In genomic region chr10:46787321-46787615, GRCh38 we compare ENCODE assay signal across 8 cellular contexts.
DNase-seq lines count a peak whose midpoint lies in the region; ATAC-seq and TF ChIP-seq lines count a peak whose summit lies in the region.

No MANE protein-coding gene starts in this region.

- no peaks in the 10 kb centered on the region for H3K36me3 Mint-ChIP-seq in stimulated activated naive CD8-positive, alpha-beta T cell treated with anti-CD3 and anti-CD28 coated beads, Interleukin-15, Interleukin-2, amounts not matched to agents 100 ng/mL and 50 ng/mL, for 24 hours (ENCODE audit: low read depth)

- no peak overlapping the region for H3K27ac Mint-ChIP-seq in stimulated activated naive CD8-positive, alpha-beta T cell treated with anti-CD3 and anti-CD28 coated beads, Interleukin-15, Interleukin-2, amounts not matched to agents 100 ng/mL and 50 ng/mL, for 24 hours

- peak overlapping the region; percentile 89 for H3K4me3 Mint-ChIP-seq in stimulated activated naive CD8-positive, alpha-beta T cell treated with anti-CD3 and anti-CD28 coated beads, Interleukin-15, Interleukin-2, amounts not matched to agents 100 ng/mL and 50 ng/mL, for 24 hours

- no peaks in the 10 kb centered on the region for H3K4me1 ChIP-seq in SJSA1 (replicated peaks)
- H3K4me1 ChIP-seq in right lobe of liver, result peaks cover 0 to 4% (median 0%) of the 10 kb centered on the region in 4 donors

- H3K27me3 ChIP-seq in SJSA1 (replicated peaks) (no peaks in the 10 kb centered on the region), right lobe of liver (no peaks in the 10 kb centered on the region)

- DNase-seq in NCI-H82 (lab: John Stamatoyannopoulos, UW), result peak; percentile 29
- DNase-seq in NCI-H82 treated with DMSO at 0.1 percent for 48 hours (lab: John Stamatoyannopoulos, UW; ENCODE audit: unreplicated experiment), result no peak
- peak in 1 of 2 experiments; percentile 42 for DNase-seq in SJSA1 (ENCODE audit: low read depth in 1 of 2, low spot score in 2 of 2)
- DNase-seq in coronary artery (ENCODE audit: low spot score), result no peak
- DNase-seq in right lobe of liver, result peak in 1 of 3 donors; percentile 64
- no peak for DNase-seq in COLO829 (ENCODE audit: low spot score)

- H3K27ac ChIP-seq in SJSA1, result peak overlapping the region; percentile 73; the same call in 1 of the 2 replicates
- peak overlapping the region in 1 of 2 donors; percentile 89 for H3K27ac ChIP-seq in coronary artery
- peak overlapping the region; percentile 58 to 73 (median 66) for H3K27ac ChIP-seq in right lobe of liver

- no peak for TF ChIP-seq POLR2A in right lobe of liver (IDR thresholded peaks at IDR 0.05)

- H3K27me3 Mint-ChIP-seq in stimulated activated naive CD8-positive, alpha-beta T cell treated with anti-CD3 and anti-CD28 coated beads, Interleukin-15, Interleukin-2, amounts not matched to agents 100 ng/mL and 50 ng/mL, for 24 hours, result peaks cover 5% of the 10 kb centered on the region

- no peaks in the 10 kb centered on the region for H3K9me3 Mint-ChIP-seq in stimulated activated naive CD8-positive, alpha-beta T cell treated with anti-CD3 and anti-CD28 coated beads, Interleukin-15, Interleukin-2, amounts not matched to agents 100 ng/mL and 50 ng/mL, for 24 hours

- ATAC-seq in HG03103 (IDR thresholded peaks at IDR 0.05; ENCODE audit: low read depth, unreplicated experiment) (peak; percentile 54), right lobe of liver (peak; percentile 36 to 71 (median 56))

- peaks cover 10% of the 10 kb centered on the region for H3K4me1 Mint-ChIP-seq in stimulated activated naive CD8-positive, alpha-beta T cell treated with anti-CD3 and anti-CD28 coated beads, Interleukin-15, Interleukin-2, amounts not matched to agents 100 ng/mL and 50 ng/mL, for 24 hours (ENCODE audit: low read depth)

- peak overlapping the region; percentile 53 for H3K4me3 ChIP-seq in SJSA1
- peak overlapping the region; percentile 86 for H3K4me3 ChIP-seq in coronary artery
- H3K4me3 ChIP-seq in right lobe of liver, result peak overlapping the region; percentile 61 to 68 (median 65)

- no peaks in the 10 kb centered on the region for H3K9me3 ChIP-seq in SJSA1 (replicated peaks)
- no peaks in the 10 kb centered on the region for H3K9me3 ChIP-seq in right lobe of liver

- WGBS in right lobe of liver (ENCODE audit: insufficient coverage, low coverage, low lambda C conversion rate, missing lambda C conversion rate), result 2% methylated on average over 6 of the region's 6 CpGs

- H3K36me3 ChIP-seq in SJSA1 (no peaks in the 10 kb centered on the region), right lobe of liver (peaks cover 0 to 7% (median 0%) of the 10 kb centered on the region in 4 donors)

- intact Hi-C loops in right lobe of liver (cut with DNase I), result no loop called here

- TF ChIP-seq CTCF in coronary artery (IDR thresholded peaks at IDR 0.05) (no peak), right lobe of liver (IDR thresholded peaks at IDR 0.05) (peak in 3 of 4 donors; percentile 30 to 33 (median 33))
